ENCODE assay signal across 34 cellular contexts in genomic region chr16:69108905-69109252, GRCh38. TPM values are rescaled to one million over a fixed set of nuclear protein-coding genes. Genes with fewer than 3 reads are reported as not detected.
DNase-seq lines count a peak whose midpoint lies in the region; ATAC-seq and TF ChIP-seq lines count a peak whose summit lies in the region.
"Had no signal": no experiment of that assay in that cellular context is flagged by ENCODE, and none has a peak within 500 bp of the region (broad histone marks: within the 10 kb centered on the region; RNA-seq: fewer than 3 reads in every experiment).

No MANE protein-coding gene starts in this region.

- CTCF ChIA-PET in RWPE1 (lab: Yijun Ruan, JAX): interaction anchor here (0.7 to 0.9 kb wide), 2 partner anchors 16 to 580 kb away, joined by 3 read pairs; no protein-coding TSS in a partner anchor

- H3K27ac ChIP-seq in H9 (ENCODE audit: insufficient read length, low read depth, low read length): no peak overlapping the region
- H3K27ac ChIP-seq in RWPE1: peak overlapping the region; percentile 37
- H3K27ac ChIP-seq in iPS-20b (ENCODE audit: low read length): peak overlapping the region; percentile 29
- no peak overlapping the region for H3K27ac ChIP-seq in upper lobe of right lung
- H3K27ac ChIP-seq: ascending aorta; BLaER1 treated with 17β-estradiol and CSF1 and Interleukin-3, amounts not matched to agents 10 nM and 100 nM; left ventricle myocardium inferior; Peyer's patch; SJSA1; thoracic aorta had no signal

- H3K9ac ChIP-seq in H9 (ENCODE audit: extremely low read depth, insufficient read length, low read length) (no peak overlapping the region), iPS-20b (ENCODE audit: low read depth, low read length) (peak overlapping the region; percentile 85; the same call in 1 of the 2 replicates)
- H3K9ac ChIP-seq: BLaER1 treated with 17β-estradiol and CSF1 and Interleukin-3, amounts not matched to agents 10 nM and 100 nM had no signal

- H2BK12ac ChIP-seq in H9 (ENCODE audit: insufficient read length, low read depth, low read length): no peak overlapping the region

- TF ChIP-seq CTCF in H9 (conservative IDR thresholded peaks at IDR 0.05): no peak
- TF ChIP-seq CTCF in RWPE1 (conservative IDR thresholded peaks at IDR 0.05; ENCODE audit: low read depth): no peak
- no peak for TF ChIP-seq CTCF in upper lobe of right lung (IDR thresholded peaks at IDR 0.05)

- no peaks in the 10 kb centered on the region for H3K9me3 ChIP-seq in H9 (ENCODE audit: control insufficient read depth, low read depth, low read length)
- H3K9me3 ChIP-seq in iPS-20b (ENCODE audit: insufficient read depth, low read depth, low read length): no peaks in the 10 kb centered on the region
- no peaks in the 10 kb centered on the region for H3K9me3 ChIP-seq in upper lobe of right lung
- H3K9me3 ChIP-seq: ascending aorta; BLaER1 treated with 17β-estradiol and CSF1 and Interleukin-3, amounts not matched to agents 10 nM and 100 nM; left ventricle myocardium inferior; Peyer's patch; SJSA1; thoracic aorta had no signal

- peaks cover 53% of the 10 kb centered on the region for H3K36me3 ChIP-seq in iPS-20b (ENCODE audit: insufficient read depth, low read depth, low read length)
- peaks cover 29% of the 10 kb centered on the region for H3K36me3 ChIP-seq in upper lobe of right lung

- no peaks in the 10 kb centered on the region for H3K79me1 ChIP-seq in H9 (ENCODE audit: insufficient read depth, low read depth, low read length, poor library complexity, severe bottlenecking)

- H2BK120ac ChIP-seq in H9 (ENCODE audit: low read depth, low read length, poor library complexity, severe bottlenecking): no peak overlapping the region

- H4K5ac ChIP-seq in H9 (ENCODE audit: insufficient read length, low read depth, low read length): no peak overlapping the region

- intact Hi-C loops in upper lobe of right lung (cut with DNase I): no loop called here

- H2BK20ac ChIP-seq in H9 (ENCODE audit: low read depth, low read length, poor library complexity, severe bottlenecking): no peak overlapping the region

- peaks cover 3% of the 10 kb centered on the region; the same call in 1 of the 2 replicates for H3K27me3 Mint-ChIP-seq in H9 (ENCODE audit: low read depth)

- POLR2A ChIA-PET in RWPE1 (lab: Yijun Ruan, JAX; ENCODE audit: low non-redundant PET): no interaction called here

- no peak overlapping the region for H3K4ac ChIP-seq in H9 (ENCODE audit: low read depth, low read length)

- no peak for DNase-seq in H9
- DNase-seq in RWPE1 (ENCODE audit: low spot score): no peak
- peak; percentile 45 for DNase-seq in upper lobe of right lung
- DNase-seq in T-helper 1 cell: no peak
- no peak for DNase-seq in NCI-H446 treated with DMSO at 0.1 percent for 48 hours (lab: John Stamatoyannopoulos, UW)
- DNase-seq: activated CD4-positive, alpha-beta T cell treated with anti-CD3 and anti-CD28 coated beads, Interleukin-2, amount 10 ng/mL, durations not matched to agents 7 days and 5 days; activated effector memory CD4-positive, alpha-beta T cell treated with anti-CD3 and anti-CD28 coated beads, Interleukin-2, amount 50 U/mL, for 16 hours; COR-L47; cortex of kidney; DMS79; effector memory CD4-positive, alpha-beta T cell; GDM1; GOT3; islet precursor cell; Karpas-422; left ventricle myocardium inferior; NCI-H1436; NCI-H2081 treated with DMSO at 0.1 percent for 48 hours; NCI-H226; nucleus accumbens; Peyer's patch; stimulated activated CD4-positive, alpha-beta T cell treated with anti-CD3 and anti-CD28 coated beads, Interleukin-12 subunit alpha, Interleukin-12 subunit beta, amount 100 ng/mL, for 4 hours; stimulated activated CD4-positive, alpha-beta T cell treated with anti-CD3 and anti-CD28 coated beads, Interleukin-2, amount 100 ng/mL, for 48 hours; stimulated activated naive CD8-positive, alpha-beta T cell treated with anti-CD3 and anti-CD28 coated beads, Interleukin-15, amount 100 ng/mL, for 72 hours had no signal

- no peak overlapping the region for H3K23ac ChIP-seq in H9 (ENCODE audit: insufficient read length, low read depth, low read length)

- peak overlapping the region; percentile 86 to 94 for H3K4me3 Mint-ChIP-seq in H9
- H3K4me3 Mint-ChIP-seq: activated CD4-positive, alpha-beta T cell treated with anti-CD3 and anti-CD28 coated beads, Interleukin-2, amount 10 ng/mL, durations not matched to agents 7 days and 5 days; activated naive CD8-positive, alpha-beta T cell; stimulated activated naive CD8-positive, alpha-beta T cell treated with anti-CD3 and anti-CD28 coated beads, Interleukin-15, amount 100 ng/mL, for 72 hours had no signal

- H4K91ac ChIP-seq in H9 (ENCODE audit: insufficient read length, low read depth, low read length): no peak overlapping the region

- WGBS in H9 (ENCODE audit: extremely low coverage, insufficient read length, low lambda C conversion rate): no CpG with 5 or more reads among the region's 4 CpGs

- H3K4me1 ChIP-seq in H9 (ENCODE audit: insufficient read depth, low read length) (peaks cover 7% of the 10 kb centered on the region; the same call in 1 of the 2 replicates), iPS-20b (ENCODE audit: insufficient read depth, low read length) (peaks cover 10% of the 10 kb centered on the region), upper lobe of right lung (peaks cover 33% of the 10 kb centered on the region)

- H2BK5ac ChIP-seq in H9 (ENCODE audit: insufficient read length, low read length): no peak overlapping the region

- H3K79me2 ChIP-seq in H9 (ENCODE audit: insufficient read depth, low read length): peaks cover 8% of the 10 kb centered on the region; the same call in 1 of the 2 replicates

- H3K4me2 ChIP-seq in H9 (ENCODE audit: insufficient read depth, insufficient read length, low read length): peak overlapping the region; percentile 71
- H3K4me2 ChIP-seq: BLaER1 treated with 17β-estradiol and CSF1 and Interleukin-3, amounts not matched to agents 10 nM and 100 nM had no signal

- peaks cover 32 to 39% of the 10 kb centered on the region in 2 experiments for H3K4me1 Mint-ChIP-seq in H9

- no peak overlapping the region for H3K14ac ChIP-seq in H9 (ENCODE audit: insufficient read depth, low read length)

- H3K27me3 ChIP-seq in H9 (ENCODE audit: insufficient read depth, low read length): no peaks in the 10 kb centered on the region
- no peaks in the 10 kb centered on the region for H3K27me3 ChIP-seq in iPS-20b (ENCODE audit: insufficient read depth, low read length)
- peaks cover 11% of the 10 kb centered on the region for H3K27me3 ChIP-seq in upper lobe of right lung
- H3K27me3 ChIP-seq: ascending aorta, Peyer's patch, SJSA1 had no signal

- no peak overlapping the region for H2AFZ ChIP-seq in H9 (ENCODE audit: low read length)

- H3K4me3 ChIP-seq in iPS-20b (ENCODE audit: low read length): peak overlapping the region; percentile 85
- no peak overlapping the region for H3K4me3 ChIP-seq in upper lobe of right lung
- H3K4me3 ChIP-seq: ascending aorta; BLaER1 treated with 17β-estradiol and CSF1 and Interleukin-3, amounts not matched to agents 10 nM and 100 nM; left ventricle myocardium inferior; Peyer's patch; SJSA1; thoracic aorta had no signal

- H3T11ph ChIP-seq in H9 (ENCODE audit: low read length): no peak overlapping the region

- no peak overlapping the region for H2AK5ac ChIP-seq in H9 (ENCODE audit: insufficient read length, low read length)

- H3K27ac Mint-ChIP-seq in H9: peak overlapping the region in 2 of 3 experiments; percentile 44 to 62; a peak in 2 of 7 replicates
- H3K27ac Mint-ChIP-seq: activated CD4-positive, alpha-beta T cell treated with anti-CD3 and anti-CD28 coated beads, Interleukin-2, amount 10 ng/mL, durations not matched to agents 7 days and 5 days; activated naive CD8-positive, alpha-beta T cell; progenitor cell of endocrine pancreas; stimulated activated naive CD8-positive, alpha-beta T cell treated with anti-CD3 and anti-CD28 coated beads, Interleukin-15, amount 100 ng/mL, for 72 hours had no signal

- H2BK15ac ChIP-seq in H9 (ENCODE audit: low read depth, low read length): no peak overlapping the region

- peaks cover 19% of the 10 kb centered on the region for H3K23me2 ChIP-seq in H9 (ENCODE audit: insufficient read length, low read depth, low read length, poor library complexity, severe bottlenecking)

- no peak overlapping the region for H3K56ac ChIP-seq in H9 (ENCODE audit: insufficient read length, low read depth, low read length)

- no peak overlapping the region for H3K18ac ChIP-seq in H9 (ENCODE audit: insufficient read length, low read depth, low read length)

- H3K36me3 Mint-ChIP-seq in H9 (ENCODE audit: insufficient read depth in 1 of 3, low read depth in 3 of 3): peaks cover 32 to 51% (median 43%) of the 10 kb centered on the region in 3 experiments

- no peak for ATAC-seq in upper lobe of right lung
- no peak for ATAC-seq in GM19397 (IDR thresholded peaks at IDR 0.05; ENCODE audit: unreplicated experiment)
- ATAC-seq: HepG2; sciatic nerve; stimulated activated naive CD8-positive, alpha-beta T cell treated with anti-CD3 and anti-CD28 coated beads, Interleukin-15, amount 100 ng/mL, for 72 hours had no signal

- no peaks in the 10 kb centered on the region for H4K20me1 ChIP-seq in H9 (ENCODE audit: control insufficient read depth, insufficient read depth, insufficient read length)

- H4K8ac ChIP-seq in H9 (replicated peaks; ENCODE audit: insufficient read length, low read depth, low read length): no peak overlapping the region

- peaks cover 0 to 3% of the 10 kb centered on the region in 2 experiments; a peak in 2 of 5 replicates for H3K9me3 Mint-ChIP-seq in H9
- H3K9me3 Mint-ChIP-seq: activated CD4-positive, alpha-beta T cell treated with anti-CD3 and anti-CD28 coated beads, Interleukin-2, amount 10 ng/mL, durations not matched to agents 7 days and 5 days; stimulated activated naive CD8-positive, alpha-beta T cell treated with anti-CD3 and anti-CD28 coated beads, Interleukin-15, amount 100 ng/mL, for 72 hours had no signal

RNA-seq across cellular contexts. Expression of gene HAS3, which starts 3.4 kb away (rescaled TPM):
- 98.4 and 100 TPM in 2 replicates for total RNA-seq in H9 (2021)
- 8.2 TPM for total RNA-seq in upper lobe of right lung
- total RNA-seq: ascending aorta had no signal

RNA-seq across cellular contexts. Expression of gene CHTF8, which starts 23.5 kb away (rescaled TPM):
- total RNA-seq in H9 (2021) (168 and 181 TPM in 2 replicates), upper lobe of right lung (97.3 TPM)

RNA-seq across cellular contexts. Expression of gene UTP4, which starts 23.6 kb away (rescaled TPM):
- total RNA-seq in H9 (2021) (94.0 and 96.3 TPM in 2 replicates), upper lobe of right lung (36.5 TPM)

Comparison
In these comparisons a context has a peak if more than half of its experiments do, and no peak if none do; other contexts are left out.
1. H3K27ac ChIP-seq: peak in RWPE1 (single experiment) and iPS-20b (single experiment); none in H9 (single experiment) and upper lobe of right lung (single experiment).
2. RNA of gene HAS3, which starts 3.4 kb away (total RNA-seq): 98.4 to 100 TPM in H9; 8.2 TPM in upper lobe of right lung (single experiment); every median in the first group is over 10 times any median in the second.